Comparison of ENCODE assay signal across 9 cellular contexts in genomic region chr14:36556811-36557433, GRCh38. TPM values are rescaled to one million over a fixed set of nuclear protein-coding genes. Genes with fewer than 3 reads are reported as not detected.
DNase-seq lines count a peak whose midpoint lies in the region; ATAC-seq and TF ChIP-seq lines count a peak whose summit lies in the region.
"Had no signal": no experiment of that assay in that cellular context is flagged by ENCODE, and none has a peak within 500 bp of the region (broad histone marks: within the 10 kb centered on the region; RNA-seq: fewer than 3 reads in every experiment).

No MANE protein-coding gene starts in this region.

- TF ChIP-seq CTCF in Caco-2 (IDR thresholded peaks at IDR 0.05; ENCODE audit: insufficient read depth in 1 of 2, low read depth in 1 of 2, low read length in 1 of 2, severe bottlenecking in 1 of 2, unreplicated experiment in 1 of 2) (peak; percentile 76 to 86), mesothelial cell of epicardium (IDR thresholded peaks at IDR 0.05; ENCODE audit: unreplicated experiment) (peak; percentile 55)

- H3K27ac Mint-ChIP-seq in Caco-2 (ENCODE audit: unreplicated experiment): no peak overlapping the region
- no peak overlapping the region for H3K27ac Mint-ChIP-seq in mesothelial cell of epicardium
- H3K27ac Mint-ChIP-seq: T-cell had no signal

- ATAC-seq in HG03439 (IDR thresholded peaks at IDR 0.05; ENCODE audit: unreplicated experiment): no peak
- ATAC-seq: T-cell had no signal

- no peak overlapping the region for H3K4me3 Mint-ChIP-seq in Caco-2 (ENCODE audit: unreplicated experiment)
- no peak overlapping the region for H3K4me3 Mint-ChIP-seq in mesothelial cell of epicardium
- H3K4me3 Mint-ChIP-seq: T-cell had no signal

- H3K4me3 ChIP-seq in Caco-2 (ENCODE audit: low read depth, low read length): no peak overlapping the region

- no peaks in the 10 kb centered on the region for H3K36me3 ChIP-seq in Caco-2 (ENCODE audit: control insufficient read depth, insufficient read depth, low read length)

- BruUV-seq in Caco-2 (replicated peaks; lab: Mats Ljungman, UMichigan): no TSS peak

- no peaks in the 10 kb centered on the region for H3K9me3 ChIP-seq in Caco-2

- POLR2A ChIA-PET in Caco-2 (lab: Charles Lee): no interaction called here

- H3K4me1 ChIP-seq in Caco-2: no peaks in the 10 kb centered on the region

- in situ Hi-C loops in T47D (cut with HindIII; ENCODE audit: low pct_unique_long_range_greater_than_20kb, low sequenced_read_pairs): no loop called here

- H3K36me3 Mint-ChIP-seq in Caco-2 (ENCODE audit: insufficient read depth, unreplicated experiment) (no peaks in the 10 kb centered on the region), mesothelial cell of epicardium (no peaks in the 10 kb centered on the region)
- H3K36me3 Mint-ChIP-seq: T-cell had no signal

- H3K4me1 Mint-ChIP-seq in Caco-2 (ENCODE audit: low read depth, unreplicated experiment) (no peaks in the 10 kb centered on the region), mesothelial cell of epicardium (no peaks in the 10 kb centered on the region)
- H3K4me1 Mint-ChIP-seq: T-cell had no signal

- no peaks in the 10 kb centered on the region; the same call in 1 of the 2 replicates for H3K27me3 ChIP-seq in Caco-2 (replicated peaks; ENCODE audit: control insufficient read depth, insufficient read depth, low read length)

- CTCF ChIA-PET in Caco-2 (lab: Charles Lee): no interaction called here

- H3K27me3 Mint-ChIP-seq in Caco-2 (ENCODE audit: insufficient read depth, unreplicated experiment): peaks cover 3% of the 10 kb centered on the region
- H3K27me3 Mint-ChIP-seq in mesothelial cell of epicardium (ENCODE audit: low read depth): peaks cover 45% of the 10 kb centered on the region

- peak in 1 of 2 experiments; percentile 53 for DNase-seq in Caco-2
- DNase-seq in H4 (ENCODE audit: low spot score): peak; percentile 16
- DNase-seq in NCI-H69 (lab: John Stamatoyannopoulos, UW): peak; percentile 70
- peak; percentile 38 to 52 for DNase-seq in T47D (ENCODE audit: low read depth in 1 of 2, low spot score in 1 of 2)
- no peak for DNase-seq in mesothelial cell of epicardium (ENCODE audit: low spot score in 2 of 2, unreplicated experiment in 2 of 2)
- no peak for DNase-seq in GM19240 (ENCODE audit: insufficient read length, low spot score)
- DNase-seq in HuH-7.5 (ENCODE audit: low spot score): no peak

- intact Hi-C loops in Caco-2 (cut with micrococcal nuclease; ENCODE audit: unreplicated experiment): loop anchor here (1.0 to 10.0 kb wide), 3 partner anchors 452 to 594 kb away; no protein-coding TSS in a partner anchor

- H3K9me3 Mint-ChIP-seq in Caco-2 (ENCODE audit: unreplicated experiment): no peaks in the 10 kb centered on the region
- no peaks in the 10 kb centered on the region for H3K9me3 Mint-ChIP-seq in mesothelial cell of epicardium
- H3K9me3 Mint-ChIP-seq: T-cell had no signal

RNA-seq across cellular contexts. Expression of gene NKX2-8, which starts 25.5 kb away (rescaled TPM):
- total RNA-seq in Caco-2 (2022) (0.23 TPM in 1 of 2 replicates, not detected in the other), mesothelial cell of epicardium (not detected in 3 replicates)
- 1.6 and 1.7 TPM in 2 replicates for total RNA-seq in H4 (2014; rRNA removed; shearing (Covaris generic))
- total RNA-seq: T-cell had no signal

RNA-seq across cellular contexts. Expression of gene NKX2-1, which starts 36.9 kb away (rescaled TPM):
- total RNA-seq in Caco-2 (2022) (0.66 and 1.5 TPM in 2 replicates), mesothelial cell of epicardium (not detected in 3 replicates)
- 0.06 and 0.62 TPM in 2 replicates for total RNA-seq in H4 (2014; rRNA removed; shearing (Covaris generic))

Comparison
In these comparisons a context has a peak if more than half of its experiments do, and no peak if none do; other contexts are left out.
1. DNase-seq: peak in H4 (single experiment), NCI-H69 (single experiment) and T47D (2 of 2); none in mesothelial cell of epicardium (0 of 2), GM19240 (single experiment) and HuH-7.5 (single experiment).